ENCODE assay signal across 3 cellular contexts in genomic region chr20:37470190-37470589, GRCh38. TPM values are rescaled to one million over a fixed set of nuclear protein-coding genes. Genes with fewer than 3 reads are reported as not detected.
"Had no signal": no experiment of that assay in that cellular context is flagged by ENCODE, and none has a peak within 500 bp of the region (broad histone marks: within the 10 kb centered on the region; RNA-seq: fewer than 3 reads in every experiment).

No MANE protein-coding gene starts in this region.

RNA-seq across cellular contexts. Expression of gene NNAT, which starts 50.9 kb away (rescaled TPM):
- total RNA-seq: HepG2, HT1080 had no signal
- polyA plus RNA-seq: HepG2, IgD-negative memory B cell had no signal
